In genomic region chr14:60655114-60655897, GRCh38 we compare ENCODE assay signal across 14 cellular contexts. TPM values are rescaled to one million over a fixed set of nuclear protein-coding genes. Genes with fewer than 3 reads are reported as not detected.
A peak's percentile ranks its signal among the peaks of the same experiment; 100 is the strongest.
DNase-seq lines count a peak whose midpoint lies in the region; ATAC-seq, FAIRE-seq and TF ChIP-seq lines count a peak whose summit lies in the region.
"Had no signal": no experiment of that assay in that cellular context is flagged by ENCODE, and none has a peak within 500 bp of the region (broad histone marks: within the 10 kb centered on the region; RNA-seq: fewer than 3 reads in every experiment).

No MANE protein-coding gene starts in this region.

- H3K4me3 ChIP-seq in psoas muscle: peak overlapping the region; percentile 91
- no peak overlapping the region for H3K4me3 ChIP-seq in SJCRH30

- H3K9me3 ChIP-seq in psoas muscle: no peaks in the 10 kb centered on the region
- no peaks in the 10 kb centered on the region for H3K9me3 ChIP-seq in SJCRH30 (replicated peaks)
- H3K9me3 ChIP-seq: esophagus muscularis mucosa had no signal

- intact Hi-C loops in activated CD4-positive, alpha-beta T cell treated with anti-CD3 and anti-CD28 coated beads for 36 hours (cut with DNase I, micrococcal nuclease): loop anchor here (5.0 to 10.0 kb wide), 2 partner anchors 67 to 369 kb away; partner anchors contain the start of gene SIX4 (in 1 of the 2)
- intact Hi-C loops in psoas muscle (cut with DNase I): loop anchor here in 1 of 2 donors (5.0 to 10.0 kb wide), 2 partner anchors 67 to 369 kb away; partner anchors contain the start of gene SIX4

- H3K4me1 ChIP-seq in psoas muscle (peaks cover 20% of the 10 kb centered on the region), SJCRH30 (peaks cover 32% of the 10 kb centered on the region)

- no peak for FAIRE-seq in RCC 7860 (lab: Jason Lieb, UNC)

- DNase-seq in activated CD4-positive, alpha-beta T cell treated with anti-CD3 and anti-CD28 coated beads for 36 hours: peak; percentile 12
- DNase-seq in activated CD4-positive, alpha-beta T cell treated with anti-CD3 and anti-CD28 coated beads, Interleukin-2, amount 50 U/mL, for 48 hours: no peak
- DNase-seq in NCI-H2171 treated with DMSO at 0.1 percent for 48 hours (lab: John Stamatoyannopoulos, UW) (peak; percentile 39), epithelial cell of prostate (ENCODE audit: low read depth, low spot score) (no peak), psoas muscle (no peak), cerebellum (ENCODE audit: low spot score) (no peak), RCC 7860 (ENCODE audit: low spot score) (no peak), SJCRH30 (no peak)
- DNase-seq: aorta; Kasumi-1; left cardiac atrium; spleen; stimulated activated naive CD4-positive, alpha-beta T cell treated with Interleukin-2 at 50 U/mL for 16 hours had no signal

- WGBS in psoas muscle, 3 donors: 16 to 20% (median 16%) methylated on average over 29 of the region's 29 CpGs

- no peaks in the 10 kb centered on the region for H3K9me3 Mint-ChIP-seq in activated CD4-positive, alpha-beta T cell treated with anti-CD3 and anti-CD28 coated beads for 36 hours (ENCODE audit: low read depth)

- no peaks in the 10 kb centered on the region for H3K36me3 ChIP-seq in psoas muscle (ENCODE audit: insufficient read depth in 1 of 2, low read depth in 1 of 2)
- H3K36me3 ChIP-seq in SJCRH30: no peaks in the 10 kb centered on the region
- H3K36me3 ChIP-seq: esophagus muscularis mucosa, spleen had no signal

- no peak for ATAC-seq in activated CD4-positive, alpha-beta T cell treated with anti-CD3 and anti-CD28 coated beads for 36 hours
- ATAC-seq in psoas muscle: peak in 1 of 4 donors; percentile 0
- ATAC-seq: left cardiac atrium had no signal

- POLR2A ChIA-PET in activated CD4-positive, alpha-beta T cell treated with anti-CD3 and anti-CD28 coated beads for 36 hours (lab: Charles Lee): no interaction called here

- H3K27ac ChIP-seq in epithelial cell of prostate (peak overlapping the region; percentile 40), psoas muscle (peak overlapping the region; percentile 93), SJCRH30 (no peak overlapping the region)
- H3K27ac ChIP-seq: esophagus muscularis mucosa, spleen had no signal

- peaks cover 92% of the 10 kb centered on the region for H3K27me3 Mint-ChIP-seq in activated CD4-positive, alpha-beta T cell treated with anti-CD3 and anti-CD28 coated beads for 36 hours

- H3K4me1 Mint-ChIP-seq in activated CD4-positive, alpha-beta T cell treated with anti-CD3 and anti-CD28 coated beads for 36 hours: peaks cover 42% of the 10 kb centered on the region

- H3K27ac Mint-ChIP-seq in activated CD4-positive, alpha-beta T cell treated with anti-CD3 and anti-CD28 coated beads for 36 hours: no peak overlapping the region

- CTCF ChIA-PET in activated CD4-positive, alpha-beta T cell treated with anti-CD3 and anti-CD28 coated beads for 36 hours (lab: Charles Lee): interaction anchor here (0.8 to 1.2 kb wide), 3 partner anchors 19 to 325 kb away, joined by 3 read pairs; partner anchors contain the start of gene TRMT5

- no peak for TF ChIP-seq CTCF in psoas muscle (IDR thresholded peaks at IDR 0.05)

- H3K27me3 ChIP-seq in psoas muscle (ENCODE audit: insufficient read depth in 3 of 3, low read length in 2 of 3) (no peaks in the 10 kb centered on the region), SJCRH30 (no peaks in the 10 kb centered on the region)

- no peaks in the 10 kb centered on the region for H3K36me3 Mint-ChIP-seq in activated CD4-positive, alpha-beta T cell treated with anti-CD3 and anti-CD28 coated beads for 36 hours (ENCODE audit: low read depth)

- H3K4me3 Mint-ChIP-seq in activated CD4-positive, alpha-beta T cell treated with anti-CD3 and anti-CD28 coated beads for 36 hours: peak overlapping the region; percentile 71

RNA-seq across cellular contexts. Expression of gene SIX1, which starts 6.0 kb away (rescaled TPM):
- not detected for total RNA-seq in activated CD4-positive, alpha-beta T cell treated with anti-CD3 and anti-CD28 coated beads for 36 hours
- total RNA-seq in psoas muscle (10 to 100 TPM; 38.5 to 58.0 (median 43.4) TPM), cerebellum (0.36 TPM)
- 10 to 100 TPM in 2 of 3 donors, 1 to 10 TPM in 1; 8.3 to 86.6 (median 37.7) TPM for polyA plus RNA-seq in psoas muscle
- total RNA-seq in SJCRH30 (2014; rRNA removed; shearing (Covaris generic)): 63.4 and 65.0 TPM in 2 replicates
- total RNA-seq: spleen had no signal

Comparison
In these comparisons a context has a peak if more than half of its experiments do, and no peak if none do; other contexts are left out.
1. DNase-seq: peak in activated CD4-positive, alpha-beta T cell treated with anti-CD3 and anti-CD28 coated beads for 36 hours (single experiment) and NCI-H2171 treated with DMSO at 0.1 percent for 48 hours (single experiment); none in activated CD4-positive, alpha-beta T cell treated with anti-CD3 and anti-CD28 coated beads, Interleukin-2, amount 50 U/mL, for 48 hours (0 of 2), epithelial cell of prostate (single experiment), psoas muscle (0 of 2), cerebellum (single experiment), RCC 7860 (single experiment) and SJCRH30 (0 of 2).
2. RNA of gene SIX1, which starts 6.0 kb away (total RNA-seq): 63.4 to 65.0 TPM in SJCRH30 and 38.5 to 58.0 TPM in psoas muscle; 0.36 TPM in cerebellum (single experiment) and not detected in activated CD4-positive, alpha-beta T cell treated with anti-CD3 and anti-CD28 coated beads for 36 hours; every median in the first group is over 10 times any median in the second.